Comparison of ENCODE assay signal across 8 cellular contexts in the genomic region with DNA sequence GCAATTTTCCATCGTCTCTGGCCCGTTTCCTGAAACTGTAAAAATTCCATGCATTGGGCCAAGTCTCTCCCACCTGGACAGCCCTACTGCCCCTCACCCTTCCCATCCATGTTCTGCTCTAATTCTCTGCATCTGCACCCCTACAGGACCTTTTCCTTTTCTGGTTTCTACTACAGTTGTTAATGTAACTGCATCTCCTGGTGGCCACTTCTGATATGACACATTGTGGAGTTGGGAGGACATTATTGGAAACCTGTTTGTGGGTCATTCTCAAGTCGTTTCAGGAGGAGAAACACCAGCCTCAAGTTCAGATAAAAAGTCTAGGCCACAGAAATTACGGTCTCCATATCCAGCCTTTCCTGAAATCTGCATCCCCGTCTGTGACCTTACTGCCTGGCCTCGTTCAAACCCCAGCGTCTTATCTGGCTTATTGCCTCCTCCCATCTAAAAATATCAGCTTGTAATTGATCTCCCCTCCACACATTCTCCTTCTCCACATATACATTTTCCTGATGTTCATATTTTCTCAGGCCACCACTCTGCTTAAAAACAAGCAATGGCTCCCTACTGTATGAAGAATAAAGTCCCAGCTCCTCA. TPM values are rescaled to one million over a fixed set of nuclear protein-coding genes. Genes with fewer than 3 reads are reported as not detected.
A peak's percentile ranks its signal among the peaks of the same experiment; 100 is the strongest.
DNase-seq lines count a peak whose midpoint lies in the region; ATAC-seq, FAIRE-seq and TF ChIP-seq lines count a peak whose summit lies in the region.

No MANE protein-coding gene starts in this region.

- TF ChIP-seq CTCF in AG10803 (conservative IDR thresholded peaks at IDR 0.05; ENCODE audit: low read length) (peak; percentile 98), GM12872 (IDR thresholded peaks at IDR 0.05; ENCODE audit: insufficient read depth, low read depth, low read length) (peak; percentile 81), heart right ventricle (IDR thresholded peaks at IDR 0.05) (peak; percentile 51 to 85 (median 72))
- TF ChIP-seq CTCF in activated CD8-positive, alpha-beta T cell treated with anti-CD3 and anti-CD28 coated beads for 36 hours (IDR thresholded peaks at IDR 0.05), result peak; percentile 71

- H3K27ac Mint-ChIP-seq in activated CD8-positive, alpha-beta T cell treated with anti-CD3 and anti-CD28 coated beads for 36 hours, result no peak overlapping the region

- intact Hi-C loops in activated CD8-positive, alpha-beta T cell treated with anti-CD3 and anti-CD28 coated beads for 36 hours (cut with micrococcal nuclease), result loop anchor here (2.0 kb wide), 1 partner anchor 317 kb away; no protein-coding TSS in a partner anchor
- intact Hi-C loops in heart right ventricle (cut with DNase I), result loop anchor here (1.0 to 10.0 kb wide), 9 partner anchors 209 to 319 kb away; no protein-coding TSS in a partner anchor

- no peaks in the 10 kb centered on the region for H3K9me3 Mint-ChIP-seq in activated CD8-positive, alpha-beta T cell treated with anti-CD3 and anti-CD28 coated beads for 36 hours

- no peaks in the 10 kb centered on the region for H3K4me1 Mint-ChIP-seq in activated CD8-positive, alpha-beta T cell treated with anti-CD3 and anti-CD28 coated beads for 36 hours (ENCODE audit: low read depth)

- no peak overlapping the region for H3K4me3 ChIP-seq in AG10803 (ENCODE audit: low read length)
- H3K4me3 ChIP-seq in heart right ventricle, result no peak overlapping the region
- no peak overlapping the region for H3K4me3 ChIP-seq in small intestine (ENCODE audit: low read depth in 1 of 2, low read length in 2 of 2)

- no peak overlapping the region for H3K4me3 Mint-ChIP-seq in activated CD8-positive, alpha-beta T cell treated with anti-CD3 and anti-CD28 coated beads for 36 hours

- no peaks in the 10 kb centered on the region for H3K36me3 Mint-ChIP-seq in activated CD8-positive, alpha-beta T cell treated with anti-CD3 and anti-CD28 coated beads for 36 hours (ENCODE audit: low read depth)

- no peak for FAIRE-seq in small intestine (lab: Jason Lieb, UNC)

- ATAC-seq in activated CD8-positive, alpha-beta T cell treated with anti-CD3 and anti-CD28 coated beads for 36 hours, result peak; percentile 78
- ATAC-seq in heart right ventricle, result peak in 6 of 8 donors; percentile 47 to 75 (median 64)

- POLR2A ChIA-PET in activated CD8-positive, alpha-beta T cell treated with anti-CD3 and anti-CD28 coated beads for 36 hours (lab: Charles Lee), result no interaction called here

- H3K27ac ChIP-seq in heart right ventricle, result no peak overlapping the region
- no peak overlapping the region for H3K27ac ChIP-seq in small intestine (ENCODE audit: low read depth in 1 of 2, low read length in 1 of 2)

- DNase-seq in AG10803 (ENCODE audit: low read depth), result peak; percentile 66
- peak; percentile 18 for DNase-seq in MV-4-11 (lab: John Stamatoyannopoulos, UW)
- peak; percentile 57 for DNase-seq in activated CD8-positive, alpha-beta T cell treated with anti-CD3 and anti-CD28 coated beads for 36 hours
- peak in 1 of 2 donors; percentile 67 for DNase-seq in heart right ventricle
- DNase-seq in small intestine, result peak; percentile 81
- DNase-seq in NCI-H2029 treated with DMSO at 0.1 percent for 48 hours (lab: John Stamatoyannopoulos, UW), result no peak
- no peak for DNase-seq in cortex of kidney (lab: John Stamatoyannopoulos, UW)

- CTCF ChIA-PET in activated CD8-positive, alpha-beta T cell treated with anti-CD3 and anti-CD28 coated beads for 36 hours (lab: Charles Lee), result interaction anchor here (0.7 to 5.9 kb wide), 10 partner anchors 10 to 1004 kb away, joined by 3 to 39 read pairs (median 4); no protein-coding TSS in a partner anchor

- H3K36me3 ChIP-seq in heart right ventricle (no peaks in the 10 kb centered on the region), small intestine (ENCODE audit: control insufficient read depth in 2 of 2, insufficient read depth in 2 of 2, low read length in 2 of 2) (no peaks in the 10 kb centered on the region)

- H3K27me3 ChIP-seq in heart right ventricle (no peaks in the 10 kb centered on the region), small intestine (ENCODE audit: control insufficient read depth in 2 of 2, insufficient read depth in 2 of 2, low read length in 2 of 2) (peaks cover 0 to 2% of the 10 kb centered on the region in 2 donors)

- peaks cover 0 to 9% (median 0%) of the 10 kb centered on the region in 11 donors for H3K9me3 ChIP-seq in heart right ventricle
- no peaks in the 10 kb centered on the region for H3K9me3 ChIP-seq in small intestine (ENCODE audit: control insufficient read depth, low read depth)

- H3K27me3 Mint-ChIP-seq in activated CD8-positive, alpha-beta T cell treated with anti-CD3 and anti-CD28 coated beads for 36 hours, result peaks cover 4% of the 10 kb centered on the region

- H3K4me1 ChIP-seq in heart right ventricle, result peaks cover 0 to 8% (median 0%) of the 10 kb centered on the region in 9 donors
- no peaks in the 10 kb centered on the region for H3K4me1 ChIP-seq in small intestine (ENCODE audit: control insufficient read depth in 2 of 2, insufficient read depth in 1 of 2, low read depth in 1 of 2, low read length in 1 of 2)

- 53 to 59% methylated on average over 7 of the region's 7 CpGs for WGBS in heart right ventricle, 2 donors
- WGBS in small intestine, 3 donors, result 40 to 65% (median 55%) methylated on average over 7 of the region's 7 CpGs

RNA-seq across cellular contexts. Expression of a gene that starts 37.6 kb away (rescaled TPM):
- 1 to 10 TPM; 3.1 to 3.6 TPM for total RNA-seq in activated CD8-positive, alpha-beta T cell treated with anti-CD3 and anti-CD28 coated beads for 36 hours
- total RNA-seq in heart right ventricle, result 100 to 1,000 TPM in 4 of 10 donors, 10 to 100 TPM in 6; 74.6 to 403 (median 98.5) TPM
- polyA plus RNA-seq in heart right ventricle (10 to 100 TPM; 46.2 to 55.5 TPM), small intestine (10 to 100 TPM; 11.6 to 65.9 (median 18.1) TPM)

Comparison
In these comparisons a context has a peak if more than half of its experiments do, and no peak if none do; other contexts are left out.
1. DNase-seq: peak in AG10803 (single experiment), MV-4-11 (single experiment), activated CD8-positive, alpha-beta T cell treated with anti-CD3 and anti-CD28 coated beads for 36 hours (single experiment) and small intestine (single experiment); none in NCI-H2029 treated with DMSO at 0.1 percent for 48 hours (single experiment) and cortex of kidney (single experiment).
2. RNA of a gene that starts 37.6 kb away (total RNA-seq): 74.6 to 403 TPM in heart right ventricle; 3.1 to 3.6 TPM in activated CD8-positive, alpha-beta T cell treated with anti-CD3 and anti-CD28 coated beads for 36 hours; every median in the first group is over 10 times any median in the second.
3. Peak in every context shown above with its lines, with median percentiles within 50 percentile points of each other: CTCF ChIP-seq.